In genomic region chr2:66433695-66433944, GRCh38 we compare ENCODE assay signal across 8 cellular contexts. TPM values are rescaled to one million over a fixed set of nuclear protein-coding genes. Genes with fewer than 3 reads are reported as not detected.
DNase-seq lines count a peak whose midpoint lies in the region; ATAC-seq and TF ChIP-seq lines count a peak whose summit lies in the region.

No MANE protein-coding gene starts in this region.

- intact Hi-C loops in ascending aorta (cut with DNase I) (loop anchor here (1.0 to 10.0 kb wide), 8 partner anchors 143 to 1599 kb away; partner anchors contain the start of genes ETAA1 and SLC1A4), posterior cingulate gyrus (cut with DNase I) (loop anchor here (1.0 kb wide), 1 partner anchor 142 kb away; no protein-coding TSS in a partner anchor)

- CTCF ChIA-PET in SK-N-SH (lab: Yijun Ruan, JAX): interaction anchor here (0.7 to 3.4 kb wide), 23 partner anchors 9 to 1598 kb away, joined by 3 to 41 read pairs (median 4); no protein-coding TSS in a partner anchor

- WGBS in SK-N-SH (ENCODE audit: low lambda C conversion rate): 0% methylated on average over 7 of the region's 7 CpGs

- TF ChIP-seq EP300 in SK-N-SH (IDR thresholded peaks at IDR 0.05; ENCODE audit: borderline replicate concordance in 1 of 2, low read depth in 1 of 2, low read length in 1 of 2): no peak

- peak overlapping the region; percentile 85 to 90 for H3K4me3 ChIP-seq in SK-N-SH (ENCODE audit: low read depth in 2 of 2, low read length in 1 of 2)
- peak overlapping the region; percentile 81 to 82 for H3K4me3 ChIP-seq in ascending aorta
- peak overlapping the region; percentile 79 to 93 (median 83) for H3K4me3 ChIP-seq in subcutaneous abdominal adipose tissue (ENCODE audit: low read depth in 1 of 5, low read length in 5 of 5)

- POLR2A ChIA-PET in SK-N-SH (lab: Yijun Ruan, JAX): interaction anchor here (0.8 to 3.6 kb wide), 19 partner anchors 9 to 1598 kb away, joined by 3 to 27 read pairs (median 4); partner anchors contain the start of gene ETAA1

- H3F3A ChIP-seq in SK-N-SH (replicated peaks; ENCODE audit: insufficient read depth): peaks cover 12% of the 10 kb centered on the region

- H3K36me3 ChIP-seq in SK-N-SH (replicated peaks in 1 of 2; ENCODE audit: control insufficient read depth in 1 of 2, insufficient read depth in 2 of 2, low read length in 1 of 2): peaks cover 0 to 8% of the 10 kb centered on the region in 2 experiments
- H3K36me3 ChIP-seq in ascending aorta: no peaks in the 10 kb centered on the region
- no peaks in the 10 kb centered on the region for H3K36me3 ChIP-seq in subcutaneous abdominal adipose tissue (ENCODE audit: control insufficient read depth in 5 of 5, insufficient read depth in 5 of 5, low read length in 5 of 5)

- H3K27ac ChIP-seq in SK-N-SH (ENCODE audit: low read depth in 2 of 2, low read length in 1 of 2) (peak overlapping the region; percentile 76 to 81), ascending aorta (peak overlapping the region; percentile 85 to 91), layer of hippocampus (ENCODE audit: low read depth, low read length) (peak overlapping the region; percentile 80), subcutaneous abdominal adipose tissue (ENCODE audit: low read depth, low read length) (peak overlapping the region; percentile 90)

- H3K27me3 ChIP-seq in SK-N-SH (ENCODE audit: insufficient read depth): no peaks in the 10 kb centered on the region
- H3K27me3 ChIP-seq in ascending aorta: no peaks in the 10 kb centered on the region
- peaks cover 5% of the 10 kb centered on the region for H3K27me3 ChIP-seq in layer of hippocampus (ENCODE audit: control insufficient read depth, insufficient read depth, low read length)
- peaks cover 0 to 13% (median 0%) of the 10 kb centered on the region in 5 donors for H3K27me3 ChIP-seq in subcutaneous abdominal adipose tissue (ENCODE audit: control insufficient read depth in 5 of 5, insufficient read depth in 4 of 5, low read length in 5 of 5)

- peak overlapping the region; percentile 94 for H3K4me2 ChIP-seq in SK-N-SH

- no peaks in the 10 kb centered on the region for H4K20me1 ChIP-seq in SK-N-SH (ENCODE audit: insufficient read depth)

- TF ChIP-seq CTCF in SK-N-SH (IDR thresholded peaks at IDR 0.05): no peak
- TF ChIP-seq CTCF in ascending aorta (IDR thresholded peaks at IDR 0.05): no peak

- TF ChIP-seq RAD21 in SK-N-SH (IDR thresholded peaks at IDR 0.05; ENCODE audit: low read length): no peak

- no peaks in the 10 kb centered on the region for H3K9me2 ChIP-seq in SK-N-SH

- H3K9me3 ChIP-seq in SK-N-SH (no peaks in the 10 kb centered on the region), ascending aorta (no peaks in the 10 kb centered on the region), subcutaneous abdominal adipose tissue (ENCODE audit: control insufficient read depth in 5 of 5, low read length in 5 of 5) (no peaks in the 10 kb centered on the region)

- DNase-seq in SK-N-SH (no peak), ascending aorta (ENCODE audit: low spot score in 2 of 2) (no peak), NCI-H146 treated with DMSO at 0.1 percent for 48 hours (lab: John Stamatoyannopoulos, UW; ENCODE audit: unreplicated experiment) (no peak), posterior cingulate gyrus (no peak)

- H3K79me2 ChIP-seq in SK-N-SH (ENCODE audit: insufficient read depth): peaks cover 34% of the 10 kb centered on the region

- H3K4me1 ChIP-seq in SK-N-SH (ENCODE audit: control insufficient read depth in 1 of 2, insufficient read depth in 2 of 2, low read depth in 1 of 2, low read length in 1 of 2) (peaks cover 0 to 12% of the 10 kb centered on the region in 2 experiments; a peak in 2 of 4 replicates), ascending aorta (no peaks in the 10 kb centered on the region), subcutaneous abdominal adipose tissue (ENCODE audit: control insufficient read depth in 5 of 5, insufficient read depth in 5 of 5, low read length in 5 of 5) (peaks cover 0 to 41% (median 36%) of the 10 kb centered on the region in 5 donors)

- peak overlapping the region; percentile 82; the same call in 1 of the 2 replicates for H2AFZ ChIP-seq in SK-N-SH (ENCODE audit: low read depth)

- ATAC-seq in SK-N-SH treated with all-trans-retinoic acid at 6 μM for 48 hours: no peak
- ATAC-seq in HG03571 (IDR thresholded peaks at IDR 0.05; ENCODE audit: unreplicated experiment): no peak

- H3K9ac ChIP-seq in SK-N-SH (peak overlapping the region; percentile 90), subcutaneous abdominal adipose tissue (ENCODE audit: low read length in 5 of 5) (peak overlapping the region; percentile 30 to 66 (median 44))

TF ChIP-seq in SK-N-SH, 30 proteins besides CTCF, POLR2A, EP300 and RAD21:
- TF ChIP-seq TCF12 (IDR thresholded peaks at IDR 0.05): 0 out of 2 replicates have a peak, but pooled peaks have one; percentile 1
- no peak for TF ChIP-seq CHD2 (IDR thresholded peaks at IDR 0.05; ENCODE audit: low read length, partially characterized antibody)

TF ChIP-seq in SK-N-SH treated with all-trans-retinoic acid at 6 μM for 48 hours, 23 proteins besides CTCF, POLR2A, EP300 and RAD21:
- TF ChIP-seq TOX (CRISPR knock-in tag; IDR thresholded peaks at IDR 0.05; ENCODE audit: borderline replicate concordance) (no peak), ZC3H10 (CRISPR knock-in tag; IDR thresholded peaks at IDR 0.05) (no peak), POU6F1 (CRISPR knock-in tag; IDR thresholded peaks at IDR 0.05; ENCODE audit: borderline replicate concordance, low read depth) (no peak), ZFP3 (CRISPR knock-in tag; IDR thresholded peaks at IDR 0.05) (no peak), ISL1 (CRISPR knock-in tag; IDR thresholded peaks at IDR 0.05) (no peak), CSDC2 (CRISPR knock-in tag; IDR thresholded peaks at IDR 0.05) (no peak), ESRRG (CRISPR knock-in tag; IDR thresholded peaks at IDR 0.05) (no peak), SNAI2 (CRISPR knock-in tag; IDR thresholded peaks at IDR 0.05) (no peak), TCF4 (CRISPR knock-in tag; IDR thresholded peaks at IDR 0.05; ENCODE audit: borderline replicate concordance) (no peak), PPARA (CRISPR knock-in tag; IDR thresholded peaks at IDR 0.05; ENCODE audit: borderline replicate concordance) (no peak), ZFP30 (CRISPR knock-in tag; IDR thresholded peaks at IDR 0.05) (no peak), RARB (CRISPR knock-in tag; IDR thresholded peaks at IDR 0.05) (no peak), CSRNP3 (CRISPR knock-in tag; IDR thresholded peaks at IDR 0.05) (no peak), GLIS3 (CRISPR knock-in tag; IDR thresholded peaks at IDR 0.05) (no peak)
- TF ChIP-seq, protein P1, sequence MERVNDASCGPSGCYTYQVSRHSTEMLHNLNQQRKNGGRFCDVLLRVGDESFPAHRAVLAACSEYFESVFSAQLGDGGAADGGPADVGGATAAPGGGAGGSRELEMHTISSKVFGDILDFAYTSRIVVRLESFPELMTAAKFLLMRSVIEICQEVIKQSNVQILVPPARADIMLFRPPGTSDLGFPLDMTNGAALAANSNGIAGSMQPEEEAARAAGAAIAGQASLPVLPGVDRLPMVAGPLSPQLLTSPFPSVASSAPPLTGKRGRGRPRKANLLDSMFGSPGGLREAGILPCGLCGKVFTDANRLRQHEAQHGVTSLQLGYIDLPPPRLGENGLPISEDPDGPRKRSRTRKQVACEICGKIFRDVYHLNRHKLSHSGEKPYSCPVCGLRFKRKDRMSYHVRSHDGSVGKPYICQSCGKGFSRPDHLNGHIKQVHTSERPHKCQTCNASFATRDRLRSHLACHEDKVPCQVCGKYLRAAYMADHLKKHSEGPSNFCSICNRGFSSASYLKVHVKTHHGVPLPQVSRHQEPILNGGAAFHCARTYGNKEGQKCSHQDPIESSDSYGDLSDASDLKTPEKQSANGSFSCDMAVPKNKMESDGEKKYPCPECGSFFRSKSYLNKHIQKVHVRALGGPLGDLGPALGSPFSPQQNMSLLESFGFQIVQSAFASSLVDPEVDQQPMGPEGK (CRISPR knock-in tag; IDR thresholded peaks at IDR 0.05; ENCODE audit: borderline replicate concordance): no peak

RNA-seq across cellular contexts. Expression of gene MEIS1, which starts 1.3 kb away (rescaled TPM):
- 16.9 and 21.8 TPM in 2 replicates for polyA plus RNA-seq in SK-N-SH (2012; rRNA removed)
- polyA plus RNA-seq in SK-N-SH (2012; cell fraction: cytosol; rRNA removed): 10.7 and 11.9 TPM in 2 replicates
- polyA plus RNA-seq in SK-N-SH (2012; cell fraction: nucleus; rRNA removed): 30.1 and 60.1 TPM in 2 replicates
- total RNA-seq in ascending aorta: 46.7 TPM
